8 cellular contexts compared by ENCODE assay signal in genomic region chr14:77181124-77181602, GRCh38. TPM values are rescaled to one million over a fixed set of nuclear protein-coding genes. Genes with fewer than 3 reads are reported as not detected.
DNase-seq lines count a peak whose midpoint lies in the region; ATAC-seq lines count a peak whose summit lies in the region.

No MANE protein-coding gene starts in this region.

- H3K4me3 ChIP-seq in CD4-positive, alpha-beta memory T cell (ENCODE audit: low read length in 2 of 2): peak overlapping the region; percentile 22 to 61
- H3K4me3 ChIP-seq in naive thymus-derived CD4-positive, alpha-beta T cell (ENCODE audit: low read length): peak overlapping the region; percentile 56

- intact Hi-C loops in CD4-positive, alpha-beta memory T cell (cut with micrococcal nuclease): no loop called here
- intact Hi-C loops in naive thymus-derived CD4-positive, alpha-beta T cell (cut with micrococcal nuclease): no loop called here

- DNase-seq in CD4-positive, alpha-beta memory T cell: no peak
- DNase-seq in HK-2 (ENCODE audit: unreplicated experiment): peak; percentile 28
- DNase-seq in activated naive CD4-positive, alpha-beta T cell treated with anti-CD3 and anti-CD28 coated beads, Interleukin-2, amount 50 U/mL, for 72 hours (ENCODE audit: low spot score in 2 of 2): no peak
- no peak for DNase-seq in naive thymus-derived CD4-positive, alpha-beta T cell
- no peak for DNase-seq in SIG-M5 (lab: John Stamatoyannopoulos, UW)
- no peak for DNase-seq in cerebellar cortex (ENCODE audit: low spot score)
- no peak for DNase-seq in GDM1 (lab: John Stamatoyannopoulos, UW)

- H3K9me3 Mint-ChIP-seq in CD4-positive, alpha-beta memory T cell: peaks cover 0 to 2% (median 0%) of the 10 kb centered on the region in 8 donors
- no peaks in the 10 kb centered on the region for H3K9me3 Mint-ChIP-seq in activated naive CD4-positive, alpha-beta T cell treated with anti-CD3 and anti-CD28 coated beads, Interleukin-2, amount 50 U/mL, for 72 hours
- H3K9me3 Mint-ChIP-seq in naive thymus-derived CD4-positive, alpha-beta T cell: peaks cover 0 to 1% (median 0%) of the 10 kb centered on the region in 11 donors

- peak overlapping the region; percentile 74 to 85 (median 81) for H3K4me3 Mint-ChIP-seq in CD4-positive, alpha-beta memory T cell
- peak overlapping the region; percentile 62 to 88 (median 76) for H3K4me3 Mint-ChIP-seq in naive thymus-derived CD4-positive, alpha-beta T cell

- no peaks in the 10 kb centered on the region for H3K36me3 ChIP-seq in CD4-positive, alpha-beta memory T cell (ENCODE audit: insufficient read depth, low read length)
- no peaks in the 10 kb centered on the region for H3K36me3 ChIP-seq in naive thymus-derived CD4-positive, alpha-beta T cell (ENCODE audit: control insufficient read depth in 2 of 3, insufficient read depth in 3 of 3, low read length in 3 of 3)

- H3K9me3 ChIP-seq in CD4-positive, alpha-beta memory T cell (ENCODE audit: control insufficient read depth in 1 of 2, low read length in 2 of 2): no peaks in the 10 kb centered on the region
- no peaks in the 10 kb centered on the region for H3K9me3 ChIP-seq in naive thymus-derived CD4-positive, alpha-beta T cell (ENCODE audit: control insufficient read depth in 2 of 3, low read length in 3 of 3)

- peak overlapping the region in 5 of 7 donors; percentile 44 to 83 (median 72) for H3K27ac Mint-ChIP-seq in CD4-positive, alpha-beta memory T cell
- peak overlapping the region; percentile 41 to 58 for H3K27ac Mint-ChIP-seq in activated naive CD4-positive, alpha-beta T cell treated with anti-CD3 and anti-CD28 coated beads, Interleukin-2, amount 50 U/mL, for 72 hours
- peak overlapping the region in 1 of 9 donors; percentile 46 for H3K27ac Mint-ChIP-seq in naive thymus-derived CD4-positive, alpha-beta T cell

- peaks cover 18% of the 10 kb centered on the region for H3K4me1 ChIP-seq in CD4-positive, alpha-beta memory T cell (ENCODE audit: insufficient read depth, low read length)
- H3K4me1 ChIP-seq in naive thymus-derived CD4-positive, alpha-beta T cell (ENCODE audit: control insufficient read depth in 2 of 2, insufficient read depth in 2 of 2, low read length in 2 of 2): peaks cover 8 to 9% of the 10 kb centered on the region in 2 donors

- H3K4me1 Mint-ChIP-seq in CD4-positive, alpha-beta memory T cell: peaks cover 5 to 20% (median 11%) of the 10 kb centered on the region in 4 donors
- peaks cover 0 to 24% (median 10%) of the 10 kb centered on the region in 7 donors for H3K4me1 Mint-ChIP-seq in naive thymus-derived CD4-positive, alpha-beta T cell

- H3K27ac ChIP-seq in CD4-positive, alpha-beta memory T cell (ENCODE audit: low read depth, low read length): no peak overlapping the region
- no peak overlapping the region for H3K27ac ChIP-seq in naive thymus-derived CD4-positive, alpha-beta T cell (ENCODE audit: low read depth, low read length)

- peak; percentile 1 to 46 for ATAC-seq in activated naive CD4-positive, alpha-beta T cell treated with anti-CD3 and anti-CD28 coated beads, Interleukin-2, amount 50 U/mL, for 72 hours
- ATAC-seq in naive thymus-derived CD4-positive, alpha-beta T cell: no peak
- no peak for ATAC-seq in HG02970 (IDR thresholded peaks at IDR 0.05; ENCODE audit: low FRiP score, unreplicated experiment)

- POLR2A ChIA-PET in CD4-positive, alpha-beta memory T cell (lab: Charles Lee; ENCODE audit: partially characterized antibody): no interaction called here
- POLR2A ChIA-PET in naive thymus-derived CD4-positive, alpha-beta T cell (lab: Charles Lee): no interaction called here

- H3K27me3 ChIP-seq in CD4-positive, alpha-beta memory T cell (ENCODE audit: insufficient read depth, low read length): no peaks in the 10 kb centered on the region
- peaks cover 0 to 3% of the 10 kb centered on the region in 2 donors for H3K27me3 ChIP-seq in naive thymus-derived CD4-positive, alpha-beta T cell (ENCODE audit: control insufficient read depth in 2 of 2, insufficient read depth in 2 of 2, low read length in 2 of 2)

- peaks cover 9 to 14% of the 10 kb centered on the region in 2 donors for H3K27me3 Mint-ChIP-seq in CD4-positive, alpha-beta memory T cell
- H3K27me3 Mint-ChIP-seq in naive thymus-derived CD4-positive, alpha-beta T cell: peaks cover 27 to 45% (median 36%) of the 10 kb centered on the region in 5 donors

- CTCF ChIA-PET in CD4-positive, alpha-beta memory T cell (lab: Charles Lee; ENCODE audit: partially characterized antibody): no interaction called here
- CTCF ChIA-PET in naive thymus-derived CD4-positive, alpha-beta T cell (lab: Charles Lee): no interaction called here

- H3K36me3 Mint-ChIP-seq in CD4-positive, alpha-beta memory T cell: no peaks in the 10 kb centered on the region
- no peaks in the 10 kb centered on the region for H3K36me3 Mint-ChIP-seq in activated naive CD4-positive, alpha-beta T cell treated with anti-CD3 and anti-CD28 coated beads, Interleukin-2, amount 50 U/mL, for 72 hours
- no peaks in the 10 kb centered on the region for H3K36me3 Mint-ChIP-seq in naive thymus-derived CD4-positive, alpha-beta T cell

RNA-seq across cellular contexts. Expression of gene TMEM63C, which starts 0.4 kb away (rescaled TPM):
- 1 to 10 TPM in 1 of 2 experiments, under 1 TPM in 1; 0.36 to 1.7 TPM for total RNA-seq in CD4-positive, alpha-beta memory T cell
- not detected for polyA plus RNA-seq in CD4-positive, alpha-beta memory T cell
- 1 to 10 TPM in 1 of 2 donors, under 1 TPM in 1; 0.32 to 1.1 TPM for total RNA-seq in activated naive CD4-positive, alpha-beta T cell treated with anti-CD3 and anti-CD28 coated beads, Interleukin-2, amount 50 U/mL, for 72 hours
- 1 to 10 TPM in 2 of 5 experiments, under 1 TPM in 3; 0.46 to 4.9 (median 0.80) TPM for total RNA-seq in naive thymus-derived CD4-positive, alpha-beta T cell
- polyA plus RNA-seq in naive thymus-derived CD4-positive, alpha-beta T cell: not detected

RNA-seq across cellular contexts. Expression of gene ZDHHC22, which starts 39.6 kb away (rescaled TPM):
- total RNA-seq in CD4-positive, alpha-beta memory T cell: not detected
- not detected for polyA plus RNA-seq in CD4-positive, alpha-beta memory T cell
- not detected for total RNA-seq in activated naive CD4-positive, alpha-beta T cell treated with anti-CD3 and anti-CD28 coated beads, Interleukin-2, amount 50 U/mL, for 72 hours
- not detected for total RNA-seq in naive thymus-derived CD4-positive, alpha-beta T cell
- polyA plus RNA-seq in naive thymus-derived CD4-positive, alpha-beta T cell: not detected

Comparison
In these comparisons a context has a peak if more than half of its experiments do, and no peak if none do; other contexts are left out.
1. ATAC-seq: peak in activated naive CD4-positive, alpha-beta T cell treated with anti-CD3 and anti-CD28 coated beads, Interleukin-2, amount 50 U/mL, for 72 hours (2 of 2); none in naive thymus-derived CD4-positive, alpha-beta T cell (single experiment) and HG02970 (single experiment).